In the genomic region with DNA sequence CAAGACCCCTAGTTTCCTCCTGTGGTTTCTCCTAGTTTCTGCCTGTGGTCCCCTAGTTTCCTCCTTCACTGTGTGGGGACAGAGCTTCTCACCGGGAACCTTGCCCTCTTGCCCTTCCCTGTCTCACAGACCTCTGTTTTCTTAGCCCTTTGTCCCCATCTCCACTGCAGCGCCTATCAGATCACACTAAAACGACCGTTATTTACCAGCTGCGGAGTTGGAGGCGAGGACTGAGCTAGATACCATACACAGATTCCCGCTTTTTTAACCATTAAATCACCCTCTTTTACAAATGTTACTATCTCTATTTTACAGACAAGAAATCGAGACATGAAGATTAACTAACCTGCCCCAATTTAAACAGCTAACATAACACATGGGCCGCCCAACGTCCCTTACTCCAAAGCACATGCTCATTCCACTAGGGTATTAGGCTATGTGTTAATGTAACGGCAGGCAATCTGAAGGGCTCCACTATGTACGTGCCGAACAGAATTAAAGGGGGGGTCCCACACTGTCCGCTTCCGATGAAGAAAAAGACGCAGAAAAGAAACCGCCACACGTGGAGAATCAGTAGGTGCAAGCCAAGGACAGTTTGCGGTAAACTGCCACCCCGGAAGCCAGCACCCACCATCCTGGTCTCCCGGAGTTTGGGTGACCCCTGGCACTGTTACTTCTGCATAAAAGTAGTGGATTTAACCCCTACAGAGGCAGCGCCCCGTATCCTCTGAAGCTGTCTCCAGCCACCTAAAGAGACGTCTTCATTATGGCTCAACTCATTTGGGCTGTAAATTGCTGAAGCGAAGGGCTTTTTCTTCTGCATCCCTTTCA, we compare ENCODE assay signal across 15 cellular contexts. TPM values are rescaled to one million over a fixed set of nuclear protein-coding genes. Genes with fewer than 3 reads are reported as not detected.
A peak's percentile ranks its signal among the peaks of the same experiment; 100 is the strongest.
DNase-seq lines count a peak whose midpoint lies in the region; ATAC-seq and TF ChIP-seq lines count a peak whose summit lies in the region.
"Had no signal": no experiment of that assay in that cellular context is flagged by ENCODE, and none has a peak within 500 bp of the region (broad histone marks: within the 10 kb centered on the region; RNA-seq: fewer than 3 reads in every experiment).

No MANE protein-coding gene starts in this region.

- peaks cover 20% of the 10 kb centered on the region for H3K4me1 Mint-ChIP-seq in activated T-cell treated with anti-CD3 and anti-CD28 coated beads, Interleukin-2, amount 50 U/mL, for 24 hours (ENCODE audit: low read depth)
- H3K4me1 Mint-ChIP-seq in endothelial cell (ENCODE audit: unreplicated experiment) (peaks cover 18% of the 10 kb centered on the region), progenitor cell of endocrine pancreas (ENCODE audit: low read depth) (peaks cover 10% of the 10 kb centered on the region), osteocyte (ENCODE audit: unreplicated experiment) (peaks cover 10% of the 10 kb centered on the region)

- no peaks in the 10 kb centered on the region for H3K27me3 Mint-ChIP-seq in activated T-cell treated with anti-CD3 and anti-CD28 coated beads, Interleukin-2, amount 50 U/mL, for 24 hours
- peaks cover 8% of the 10 kb centered on the region for H3K27me3 Mint-ChIP-seq in endothelial cell (ENCODE audit: unreplicated experiment)
- peaks cover 59% of the 10 kb centered on the region for H3K27me3 Mint-ChIP-seq in progenitor cell of endocrine pancreas
- peaks cover 15% of the 10 kb centered on the region for H3K27me3 Mint-ChIP-seq in osteocyte (ENCODE audit: unreplicated experiment)

- H3K36me3 Mint-ChIP-seq in activated T-cell treated with anti-CD3 and anti-CD28 coated beads, Interleukin-2, amount 50 U/mL, for 24 hours (ENCODE audit: low read depth) = peaks cover 21% of the 10 kb centered on the region
- H3K36me3 Mint-ChIP-seq in endothelial cell (ENCODE audit: low read depth, unreplicated experiment) (peaks cover 5% of the 10 kb centered on the region), progenitor cell of endocrine pancreas (ENCODE audit: insufficient read depth) (peaks cover 7% of the 10 kb centered on the region), osteocyte (ENCODE audit: unreplicated experiment) (peaks cover 1% of the 10 kb centered on the region)

- peak overlapping the region; percentile 78 for H3K4me3 Mint-ChIP-seq in activated T-cell treated with anti-CD3 and anti-CD28 coated beads, Interleukin-2, amount 50 U/mL, for 24 hours
- peak overlapping the region; percentile 71 for H3K4me3 Mint-ChIP-seq in endothelial cell (ENCODE audit: unreplicated experiment)
- H3K4me3 Mint-ChIP-seq in progenitor cell of endocrine pancreas (ENCODE audit: low read depth) = peak overlapping the region; percentile 65
- H3K4me3 Mint-ChIP-seq in osteocyte (ENCODE audit: unreplicated experiment) = no peak overlapping the region

- no peak for DNase-seq in activated T-cell treated with anti-CD3 and anti-CD28 coated beads, Interleukin-2, amount 50 U/mL, for 24 hours
- DNase-seq in activated T-cell treated with anti-CD3 and anti-CD28 coated beads for 4 hours (no peak), OCI-M1 (lab: John Stamatoyannopoulos, UW) (peak; percentile 13), endothelial cell (ENCODE audit: low spot score) (no peak), progenitor cell of endocrine pancreas (ENCODE audit: low spot score, unreplicated experiment) (no peak), osteocyte (ENCODE audit: extremely low spot score, unreplicated experiment) (no peak)
- DNase-seq: body of pancreas; GOT3; KG1; lower lobe of right lung; NCI-H1436; stimulated activated naive CD4-positive, alpha-beta T cell; uterus had no signal

- ATAC-seq in GM18519 (IDR thresholded peaks at IDR 0.05; ENCODE audit: low FRiP score, unreplicated experiment) (no peak), GM19324 (IDR thresholded peaks at IDR 0.05; ENCODE audit: low FRiP score, unreplicated experiment) (no peak)
- ATAC-seq: body of pancreas, lower lobe of right lung had no signal

- peak overlapping the region; percentile 18 for H3K27ac Mint-ChIP-seq in activated T-cell treated with anti-CD3 and anti-CD28 coated beads, Interleukin-2, amount 50 U/mL, for 24 hours
- no peak overlapping the region for H3K27ac Mint-ChIP-seq in endothelial cell (ENCODE audit: unreplicated experiment)
- H3K27ac Mint-ChIP-seq in progenitor cell of endocrine pancreas = no peak overlapping the region
- no peak overlapping the region for H3K27ac Mint-ChIP-seq in osteocyte (ENCODE audit: unreplicated experiment)

- TF ChIP-seq CTCF in endothelial cell (IDR thresholded peaks at IDR 0.05; ENCODE audit: unreplicated experiment) (no peak), progenitor cell of endocrine pancreas (IDR thresholded peaks at IDR 0.05; ENCODE audit: unreplicated experiment) (no peak), osteocyte (IDR thresholded peaks at IDR 0.05) (no peak)

- no peaks in the 10 kb centered on the region for H3K9me3 Mint-ChIP-seq in activated T-cell treated with anti-CD3 and anti-CD28 coated beads, Interleukin-2, amount 50 U/mL, for 24 hours
- H3K9me3 Mint-ChIP-seq in endothelial cell (ENCODE audit: unreplicated experiment) (no peaks in the 10 kb centered on the region), progenitor cell of endocrine pancreas (ENCODE audit: low read depth) (no peaks in the 10 kb centered on the region), osteocyte (ENCODE audit: unreplicated experiment) (no peaks in the 10 kb centered on the region)

RNA-seq across cellular contexts. Expression of a gene that starts 1.9 kb away (rescaled TPM):
- total RNA-seq in endothelial cell (ENCODE audit: unreplicated experiment) = 39.6 TPM
- total RNA-seq in progenitor cell of endocrine pancreas = 132 and 149 TPM in 2 replicates
- total RNA-seq in osteocyte = 42.1 and 43.3 TPM in 2 replicates

RNA-seq across cellular contexts. Expression of a gene that starts 19.6 kb away (rescaled TPM):
- 16.3 TPM for total RNA-seq in endothelial cell (ENCODE audit: unreplicated experiment)
- 85.3 and 89.3 TPM in 2 replicates for total RNA-seq in progenitor cell of endocrine pancreas
- total RNA-seq in osteocyte = 24.7 and 35.4 TPM in 2 replicates

RNA-seq across cellular contexts. Expression of a gene that starts 42.0 kb away (rescaled TPM):
- total RNA-seq in endothelial cell (ENCODE audit: unreplicated experiment) (0.13 TPM), progenitor cell of endocrine pancreas (not detected in 2 replicates), osteocyte (0.13 TPM in 1 of 2 replicates, not detected in the other)
